ENCODE assay signal across 11 cellular contexts in genomic region chr1:203173566-203173965, GRCh38. TPM values are rescaled to one million over a fixed set of nuclear protein-coding genes. Genes with fewer than 3 reads are reported as not detected.
DNase-seq lines count a peak whose midpoint lies in the region; ATAC-seq and TF ChIP-seq lines count a peak whose summit lies in the region.
"Had no signal": no experiment of that assay in that cellular context is flagged by ENCODE, and none has a peak within 500 bp of the region (broad histone marks: within the 10 kb centered on the region; RNA-seq: fewer than 3 reads in every experiment).

No MANE protein-coding gene starts in this region.

- no peaks in the 10 kb centered on the region for H3K9me3 Mint-ChIP-seq in memory B cell
- H3K9me3 Mint-ChIP-seq in activated T-helper 1 cell treated with anti-CD3 and anti-CD28 coated beads, Interleukin-12 subunit alpha, Interleukin-12 subunit beta, Interleukin-2, Interleukin-4 antibody, amounts not matched to agents 30 ng/mL and 10 ng/mL and 1 ng/mL, durations not matched to agents 14 hours and 24 hours and 36 hours, result no peaks in the 10 kb centered on the region
- H3K9me3 Mint-ChIP-seq: activated CD4-positive, alpha-beta memory T cell treated with anti-CD3 and anti-CD28 coated beads, Interleukin-2, amount 10 ng/mL, durations not matched to agents 7 days and 5 days had no signal

- no peak for TF ChIP-seq CTCF in foreskin keratinocyte (conservative IDR thresholded peaks at IDR 0.05)

- intact Hi-C loops in activated T-helper 1 cell treated with anti-CD3 and anti-CD28 coated beads, Interleukin-12 subunit alpha, Interleukin-12 subunit beta, Interleukin-2, Interleukin-4 antibody, amounts not matched to agents 30 ng/mL and 10 ng/mL and 1 ng/mL, durations not matched to agents 14 hours and 24 hours and 36 hours (cut with micrococcal nuclease), result no loop called here

- H3K27me3 ChIP-seq in foreskin keratinocyte, result peaks cover 12% of the 10 kb centered on the region

- no peak overlapping the region for H3K4me3 Mint-ChIP-seq in memory B cell
- no peak overlapping the region for H3K4me3 Mint-ChIP-seq in activated T-helper 1 cell treated with anti-CD3 and anti-CD28 coated beads, Interleukin-12 subunit alpha, Interleukin-12 subunit beta, Interleukin-2, Interleukin-4 antibody, amounts not matched to agents 30 ng/mL and 10 ng/mL and 1 ng/mL, durations not matched to agents 14 hours and 24 hours and 36 hours
- H3K4me3 Mint-ChIP-seq: activated CD4-positive, alpha-beta memory T cell treated with anti-CD3 and anti-CD28 coated beads, Interleukin-2, amount 10 ng/mL, durations not matched to agents 7 days and 5 days had no signal

- peaks cover 2% of the 10 kb centered on the region for H3K4me1 Mint-ChIP-seq in memory B cell
- H3K4me1 Mint-ChIP-seq in activated T-helper 1 cell treated with anti-CD3 and anti-CD28 coated beads, Interleukin-12 subunit alpha, Interleukin-12 subunit beta, Interleukin-2, Interleukin-4 antibody, amounts not matched to agents 30 ng/mL and 10 ng/mL and 1 ng/mL, durations not matched to agents 14 hours and 24 hours and 36 hours (ENCODE audit: low read depth), result no peaks in the 10 kb centered on the region
- H3K4me1 Mint-ChIP-seq: activated CD4-positive, alpha-beta memory T cell treated with anti-CD3 and anti-CD28 coated beads, Interleukin-2, amount 10 ng/mL, durations not matched to agents 7 days and 5 days had no signal

- ATAC-seq in GM18517 (IDR thresholded peaks at IDR 0.05; ENCODE audit: unreplicated experiment) (peak; percentile 91), GM21619 (IDR thresholded peaks at IDR 0.05; ENCODE audit: unreplicated experiment) (peak; percentile 91), HG03565 (IDR thresholded peaks at IDR 0.05; ENCODE audit: unreplicated experiment) (peak; percentile 85), memory B cell (ENCODE audit: low read depth) (peak; percentile 37), foreskin keratinocyte (no peak)

- peaks cover 14% of the 10 kb centered on the region for H3K27me3 Mint-ChIP-seq in memory B cell
- H3K27me3 Mint-ChIP-seq in activated T-helper 1 cell treated with anti-CD3 and anti-CD28 coated beads, Interleukin-12 subunit alpha, Interleukin-12 subunit beta, Interleukin-2, Interleukin-4 antibody, amounts not matched to agents 30 ng/mL and 10 ng/mL and 1 ng/mL, durations not matched to agents 14 hours and 24 hours and 36 hours (ENCODE audit: insufficient read depth), result peaks cover 2% of the 10 kb centered on the region
- H3K27me3 Mint-ChIP-seq: activated CD4-positive, alpha-beta memory T cell treated with anti-CD3 and anti-CD28 coated beads, Interleukin-2, amount 10 ng/mL, durations not matched to agents 7 days and 5 days had no signal

- DNase-seq in memory B cell (ENCODE audit: low spot score in 2 of 2), result no peak
- DNase-seq in activated T-helper 1 cell treated with anti-CD3 and anti-CD28 coated beads, Interleukin-12 subunit alpha, Interleukin-12 subunit beta, Interleukin-2, Interleukin-4 antibody, amounts not matched to agents 30 ng/mL and 10 ng/mL and 1 ng/mL, durations not matched to agents 14 hours and 24 hours and 36 hours (ENCODE audit: low spot score), result no peak
- DNase-seq in NCI-H2081 (lab: John Stamatoyannopoulos, UW), result no peak
- no peak for DNase-seq in foreskin keratinocyte
- no peak for DNase-seq in SHP77 treated with DMSO at 0.1 percent for 48 hours (lab: John Stamatoyannopoulos, UW)
- DNase-seq: activated CD4-positive, alpha-beta memory T cell treated with anti-CD3 and anti-CD28 coated beads, Interleukin-2, amount 10 ng/mL, durations not matched to agents 7 days and 5 days; NCI-H2227 treated with DMSO at 0.1 percent for 48 hours had no signal

- no peak overlapping the region for H3K27ac Mint-ChIP-seq in memory B cell
- no peak overlapping the region for H3K27ac Mint-ChIP-seq in activated T-helper 1 cell treated with anti-CD3 and anti-CD28 coated beads, Interleukin-12 subunit alpha, Interleukin-12 subunit beta, Interleukin-2, Interleukin-4 antibody, amounts not matched to agents 30 ng/mL and 10 ng/mL and 1 ng/mL, durations not matched to agents 14 hours and 24 hours and 36 hours
- H3K27ac Mint-ChIP-seq: activated CD4-positive, alpha-beta memory T cell treated with anti-CD3 and anti-CD28 coated beads, Interleukin-2, amount 10 ng/mL, durations not matched to agents 7 days and 5 days had no signal

- no peaks in the 10 kb centered on the region for H3K4me1 ChIP-seq in foreskin keratinocyte

- no peak overlapping the region for H3K27ac ChIP-seq in foreskin keratinocyte
- H3K27ac ChIP-seq: coronary artery had no signal

- no peaks in the 10 kb centered on the region for H3K36me3 Mint-ChIP-seq in memory B cell
- H3K36me3 Mint-ChIP-seq in activated T-helper 1 cell treated with anti-CD3 and anti-CD28 coated beads, Interleukin-12 subunit alpha, Interleukin-12 subunit beta, Interleukin-2, Interleukin-4 antibody, amounts not matched to agents 30 ng/mL and 10 ng/mL and 1 ng/mL, durations not matched to agents 14 hours and 24 hours and 36 hours (ENCODE audit: low read depth), result no peaks in the 10 kb centered on the region

RNA-seq across cellular contexts. Expression of gene MYBPH, which starts 2.1 kb away (rescaled TPM):
- not detected in 2 replicates for total RNA-seq in activated T-helper 1 cell treated with anti-CD3 and anti-CD28 coated beads, Interleukin-12 subunit alpha, Interleukin-12 subunit beta, Interleukin-2, Interleukin-4 antibody, amounts not matched to agents 30 ng/mL and 10 ng/mL and 1 ng/mL, durations not matched to agents 14 hours and 24 hours and 36 hours
- not detected in 2 replicates for total RNA-seq in foreskin keratinocyte
- not detected in 2 replicates for polyA plus RNA-seq in foreskin keratinocyte
- total RNA-seq: activated CD4-positive, alpha-beta memory T cell treated with anti-CD3 and anti-CD28 coated beads, Interleukin-2, amount 10 ng/mL, durations not matched to agents 7 days and 5 days had no signal

RNA-seq across cellular contexts. Expression of gene CHI3L1, which starts 12.9 kb away (rescaled TPM):
- total RNA-seq in activated T-helper 1 cell treated with anti-CD3 and anti-CD28 coated beads, Interleukin-12 subunit alpha, Interleukin-12 subunit beta, Interleukin-2, Interleukin-4 antibody, amounts not matched to agents 30 ng/mL and 10 ng/mL and 1 ng/mL, durations not matched to agents 14 hours and 24 hours and 36 hours, result not detected in 2 replicates
- not detected in 2 replicates for total RNA-seq in foreskin keratinocyte
- polyA plus RNA-seq in foreskin keratinocyte, result not detected in 2 replicates
- total RNA-seq: activated CD4-positive, alpha-beta memory T cell treated with anti-CD3 and anti-CD28 coated beads, Interleukin-2, amount 10 ng/mL, durations not matched to agents 7 days and 5 days had no signal

RNA-seq across cellular contexts. Expression of gene ADORA1, which starts 46.0 kb away (rescaled TPM):
- not detected in 2 replicates for total RNA-seq in activated T-helper 1 cell treated with anti-CD3 and anti-CD28 coated beads, Interleukin-12 subunit alpha, Interleukin-12 subunit beta, Interleukin-2, Interleukin-4 antibody, amounts not matched to agents 30 ng/mL and 10 ng/mL and 1 ng/mL, durations not matched to agents 14 hours and 24 hours and 36 hours
- total RNA-seq in foreskin keratinocyte, result 0.21 and 0.71 TPM in 2 replicates
- polyA plus RNA-seq in foreskin keratinocyte, result 0.20 and 0.59 TPM in 2 replicates

RNA-seq across cellular contexts. Expression of gene CHIT1, which starts 55.9 kb away (rescaled TPM):
- 0.15 and 0.52 TPM in 2 replicates for total RNA-seq in activated T-helper 1 cell treated with anti-CD3 and anti-CD28 coated beads, Interleukin-12 subunit alpha, Interleukin-12 subunit beta, Interleukin-2, Interleukin-4 antibody, amounts not matched to agents 30 ng/mL and 10 ng/mL and 1 ng/mL, durations not matched to agents 14 hours and 24 hours and 36 hours
- total RNA-seq in foreskin keratinocyte, result not detected in 2 replicates
- not detected in 2 replicates for polyA plus RNA-seq in foreskin keratinocyte
